In the genomic region with DNA sequence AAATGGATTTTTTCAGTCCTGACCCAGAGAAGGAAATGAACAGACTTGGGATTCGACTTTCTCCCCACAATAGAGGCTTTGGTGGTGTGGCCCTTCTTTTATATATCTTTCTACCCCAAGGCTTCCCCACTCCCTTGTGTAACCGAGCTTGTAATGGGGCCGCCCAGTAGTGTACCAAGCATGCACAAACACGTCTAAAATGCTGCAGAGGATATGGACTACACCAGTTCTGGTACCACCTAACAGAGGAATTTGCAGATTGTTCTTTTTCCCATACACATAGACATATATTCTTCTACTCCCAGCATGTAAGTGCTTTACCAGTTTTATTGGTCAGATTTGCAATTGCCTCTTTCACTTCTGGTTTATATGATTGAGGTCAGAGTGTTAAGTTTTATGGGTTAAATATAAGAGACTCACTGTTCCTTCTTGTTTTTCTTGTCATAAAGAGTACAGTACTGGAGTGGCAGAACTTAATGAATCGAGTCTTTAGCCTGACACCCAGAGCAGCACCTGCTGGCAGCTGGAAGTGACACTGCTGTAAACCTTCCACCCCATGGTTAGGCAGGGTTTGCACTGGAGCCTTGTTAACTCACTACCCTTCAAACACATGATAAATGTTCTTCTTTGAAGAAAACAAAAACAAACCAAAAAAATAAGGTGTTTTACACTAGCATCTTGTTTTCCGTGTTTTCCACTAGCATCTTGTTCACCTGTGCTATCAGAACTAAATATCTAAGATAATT, we compare ENCODE assay signal across 16 cellular contexts.
DNase-seq lines count a peak whose midpoint lies in the region; ATAC-seq and TF ChIP-seq lines count a peak whose summit lies in the region.
"Had no signal": no experiment of that assay in that cellular context is flagged by ENCODE, and none has a peak within 500 bp of the region (broad histone marks: within the 10 kb centered on the region; RNA-seq: fewer than 3 reads in every experiment).

No MANE protein-coding gene starts in this region.

- no peaks in the 10 kb centered on the region for H3K4me1 ChIP-seq in smooth muscle cell (ENCODE audit: low read depth)
- H3K4me1 ChIP-seq: Caco-2, psoas muscle had no signal

- H3K79me2 ChIP-seq in smooth muscle cell (ENCODE audit: low read depth), result peaks cover 11% of the 10 kb centered on the region

- H3K4me1 Mint-ChIP-seq in activated naive CD8-positive, alpha-beta T cell treated with anti-CD3 and anti-CD28 coated beads, Interleukin-2, amount 10 ng/mL, durations not matched to agents 7 days and 5 days, result peaks cover 2% of the 10 kb centered on the region
- H3K4me1 Mint-ChIP-seq in activated naive CD8-positive, alpha-beta T cell treated with anti-CD3 and anti-CD28 coated beads for 36 hours, result no peaks in the 10 kb centered on the region
- no peaks in the 10 kb centered on the region for H3K4me1 Mint-ChIP-seq in WTC11

- no peak for TF ChIP-seq CTCF in WTC11 (IDR thresholded peaks at IDR 0.05)
- TF ChIP-seq CTCF in smooth muscle cell (IDR thresholded peaks at IDR 0.05; ENCODE audit: borderline replicate concordance, insufficient read depth, poor library complexity, severe bottlenecking), result no peak

- H3K27me3 ChIP-seq in smooth muscle cell (ENCODE audit: low read depth), result no peaks in the 10 kb centered on the region

- H3K27me3 Mint-ChIP-seq in activated naive CD8-positive, alpha-beta T cell treated with anti-CD3 and anti-CD28 coated beads, Interleukin-2, amount 10 ng/mL, durations not matched to agents 7 days and 5 days, result peaks cover 2% of the 10 kb centered on the region
- no peaks in the 10 kb centered on the region for H3K27me3 Mint-ChIP-seq in activated naive CD8-positive, alpha-beta T cell treated with anti-CD3 and anti-CD28 coated beads for 36 hours
- no peaks in the 10 kb centered on the region for H3K27me3 Mint-ChIP-seq in WTC11 (ENCODE audit: low read depth)

- CTCF ChIA-PET in WTC11 (lab: Charles Lee), result no interaction called here

- H2AFZ ChIP-seq in smooth muscle cell (ENCODE audit: low read depth), result no peak overlapping the region

- POLR2A ChIA-PET in activated naive CD8-positive, alpha-beta T cell treated with anti-CD3 and anti-CD28 coated beads, Interleukin-2, amount 10 ng/mL, durations not matched to agents 7 days and 5 days (lab: Charles Lee), result no interaction called here
- POLR2A ChIA-PET in WTC11 (lab: Charles Lee), result no interaction called here

- no peak overlapping the region for H3K4me2 ChIP-seq in smooth muscle cell

- H3K9me3 Mint-ChIP-seq in activated naive CD8-positive, alpha-beta T cell treated with anti-CD3 and anti-CD28 coated beads, Interleukin-2, amount 10 ng/mL, durations not matched to agents 7 days and 5 days, result no peaks in the 10 kb centered on the region
- no peaks in the 10 kb centered on the region for H3K9me3 Mint-ChIP-seq in activated naive CD8-positive, alpha-beta T cell treated with anti-CD3 and anti-CD28 coated beads for 36 hours
- H3K9me3 Mint-ChIP-seq in WTC11, result no peaks in the 10 kb centered on the region; the same call in 1 of the 2 replicates

- H3K27ac Mint-ChIP-seq in activated naive CD8-positive, alpha-beta T cell treated with anti-CD3 and anti-CD28 coated beads, Interleukin-2, amount 10 ng/mL, durations not matched to agents 7 days and 5 days, result no peak overlapping the region
- no peak overlapping the region for H3K27ac Mint-ChIP-seq in activated naive CD8-positive, alpha-beta T cell treated with anti-CD3 and anti-CD28 coated beads for 36 hours
- H3K27ac Mint-ChIP-seq in WTC11, result no peak overlapping the region

- no peak for DNase-seq in activated naive CD8-positive, alpha-beta T cell treated with anti-CD3 and anti-CD28 coated beads, Interleukin-2, amount 10 ng/mL, durations not matched to agents 7 days and 5 days
- no peak for DNase-seq in activated naive CD8-positive, alpha-beta T cell treated with anti-CD3 and anti-CD28 coated beads for 36 hours
- DNase-seq in NCI-H510A (lab: John Stamatoyannopoulos, UW) (peak; percentile 33), WTC11 (ENCODE audit: low spot score) (no peak), smooth muscle cell (lab: John Stamatoyannopoulos, UW; ENCODE audit: unreplicated experiment) (no peak), COLO668 (lab: John Stamatoyannopoulos, UW; ENCODE audit: unreplicated experiment) (no peak), NCI-H1694 (lab: John Stamatoyannopoulos, UW) (no peak), NCI-H187 treated with DMSO at 0.1 percent for 48 hours (lab: John Stamatoyannopoulos, UW) (no peak)
- DNase-seq: Caco-2; head of caudate nucleus; NCI-H1092 treated with DMSO at 0.1 percent for 48 hours; NCI-H524 treated with DMSO at 0.1 percent for 48 hours; psoas muscle; stimulated activated CD4-positive, alpha-beta T cell treated with anti-CD3 and anti-CD28 coated beads, Interleukin-15, amount 100 ng/mL, for 24 hours had no signal

- peaks cover 15% of the 10 kb centered on the region for H3K36me3 Mint-ChIP-seq in activated naive CD8-positive, alpha-beta T cell treated with anti-CD3 and anti-CD28 coated beads, Interleukin-2, amount 10 ng/mL, durations not matched to agents 7 days and 5 days
- H3K36me3 Mint-ChIP-seq in activated naive CD8-positive, alpha-beta T cell treated with anti-CD3 and anti-CD28 coated beads for 36 hours, result peaks cover 4% of the 10 kb centered on the region
- no peaks in the 10 kb centered on the region for H3K36me3 Mint-ChIP-seq in WTC11

- no peak overlapping the region for H3K4me3 ChIP-seq in smooth muscle cell
- H3K4me3 ChIP-seq: psoas muscle had no signal

- H4K20me1 ChIP-seq in smooth muscle cell (ENCODE audit: low read depth), result peaks cover 38% of the 10 kb centered on the region

- H3K4me3 Mint-ChIP-seq in activated naive CD8-positive, alpha-beta T cell treated with anti-CD3 and anti-CD28 coated beads, Interleukin-2, amount 10 ng/mL, durations not matched to agents 7 days and 5 days, result no peak overlapping the region
- H3K4me3 Mint-ChIP-seq in activated naive CD8-positive, alpha-beta T cell treated with anti-CD3 and anti-CD28 coated beads for 36 hours, result no peak overlapping the region
- H3K4me3 Mint-ChIP-seq in WTC11, result no peak overlapping the region

- no peaks in the 10 kb centered on the region for H3K36me3 ChIP-seq in smooth muscle cell (ENCODE audit: low read depth)

- H3F3A ChIP-seq in smooth muscle cell (ENCODE audit: low read depth), result peaks cover 19% of the 10 kb centered on the region

- WGBS in smooth muscle cell (ENCODE audit: low lambda C conversion rate), result 82% methylated on average over 6 of the region's 6 CpGs

- peak overlapping the region; percentile 17 for H3K27ac ChIP-seq in smooth muscle cell (ENCODE audit: low read depth)
- H3K27ac ChIP-seq: psoas muscle had no signal

- ATAC-seq in activated naive CD8-positive, alpha-beta T cell treated with anti-CD3 and anti-CD28 coated beads, Interleukin-2, amount 10 ng/mL, durations not matched to agents 7 days and 5 days (ENCODE audit: low read depth), result peak; percentile 13
- ATAC-seq in WTC11, result peak; percentile 55
- ATAC-seq: HCT116, psoas muscle, SK-N-SH treated with all-trans-retinoic acid at 6 μM for 48 hours had no signal

- no peak overlapping the region for H3K9ac ChIP-seq in smooth muscle cell (ENCODE audit: low read depth)

- no peaks in the 10 kb centered on the region for H3K9me3 ChIP-seq in smooth muscle cell (replicated peaks; ENCODE audit: low read depth)
- H3K9me3 ChIP-seq: Caco-2, psoas muscle had no signal

TF ChIP-seq in WTC11, 78 proteins besides CTCF, POLR2A, EP300 and RAD21 (continues in another document):
- TF ChIP-seq TP53 (CRISPR knock-in tag; IDR thresholded peaks at IDR 0.05) (no peak), GTF2I (CRISPR knock-in tag; conservative IDR thresholded peaks at IDR 0.05) (no peak), OVOL2 (CRISPR knock-in tag; IDR thresholded peaks at IDR 0.05; ENCODE audit: borderline replicate concordance) (no peak), EMX1 (CRISPR knock-in tag; IDR thresholded peaks at IDR 0.05) (no peak)
- TF ChIP-seq, protein P1, sequence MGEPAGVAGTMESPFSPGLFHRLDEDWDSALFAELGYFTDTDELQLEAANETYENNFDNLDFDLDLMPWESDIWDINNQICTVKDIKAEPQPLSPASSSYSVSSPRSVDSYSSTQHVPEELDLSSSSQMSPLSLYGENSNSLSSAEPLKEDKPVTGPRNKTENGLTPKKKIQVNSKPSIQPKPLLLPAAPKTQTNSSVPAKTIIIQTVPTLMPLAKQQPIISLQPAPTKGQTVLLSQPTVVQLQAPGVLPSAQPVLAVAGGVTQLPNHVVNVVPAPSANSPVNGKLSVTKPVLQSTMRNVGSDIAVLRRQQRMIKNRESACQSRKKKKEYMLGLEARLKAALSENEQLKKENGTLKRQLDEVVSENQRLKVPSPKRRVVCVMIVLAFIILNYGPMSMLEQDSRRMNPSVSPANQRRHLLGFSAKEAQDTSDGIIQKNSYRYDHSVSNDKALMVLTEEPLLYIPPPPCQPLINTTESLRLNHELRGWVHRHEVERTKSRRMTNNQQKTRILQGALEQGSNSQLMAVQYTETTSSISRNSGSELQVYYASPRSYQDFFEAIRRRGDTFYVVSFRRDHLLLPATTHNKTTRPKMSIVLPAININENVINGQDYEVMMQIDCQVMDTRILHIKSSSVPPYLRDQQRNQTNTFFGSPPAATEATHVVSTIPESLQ (CRISPR knock-in tag; IDR thresholded peaks at IDR 0.05), result no peak
- TF ChIP-seq, protein P2, sequence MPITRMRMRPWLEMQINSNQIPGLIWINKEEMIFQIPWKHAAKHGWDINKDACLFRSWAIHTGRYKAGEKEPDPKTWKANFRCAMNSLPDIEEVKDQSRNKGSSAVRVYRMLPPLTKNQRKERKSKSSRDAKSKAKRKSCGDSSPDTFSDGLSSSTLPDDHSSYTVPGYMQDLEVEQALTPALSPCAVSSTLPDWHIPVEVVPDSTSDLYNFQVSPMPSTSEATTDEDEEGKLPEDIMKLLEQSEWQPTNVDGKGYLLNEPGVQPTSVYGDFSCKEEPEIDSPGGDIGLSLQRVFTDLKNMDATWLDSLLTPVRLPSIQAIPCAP (CRISPR knock-in tag; IDR thresholded peaks at IDR 0.05), result no peak
- TF ChIP-seq, protein P3, sequence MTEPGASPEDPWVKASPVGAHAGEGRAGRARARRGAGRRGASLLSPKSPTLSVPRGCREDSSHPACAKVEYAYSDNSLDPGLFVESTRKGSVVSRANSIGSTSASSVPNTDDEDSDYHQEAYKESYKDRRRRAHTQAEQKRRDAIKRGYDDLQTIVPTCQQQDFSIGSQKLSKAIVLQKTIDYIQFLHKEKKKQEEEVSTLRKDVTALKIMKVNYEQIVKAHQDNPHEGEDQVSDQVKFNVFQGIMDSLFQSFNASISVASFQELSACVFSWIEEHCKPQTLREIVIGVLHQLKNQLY (CRISPR knock-in tag; IDR thresholded peaks at IDR 0.05), result no peak
